In the genomic region with DNA sequence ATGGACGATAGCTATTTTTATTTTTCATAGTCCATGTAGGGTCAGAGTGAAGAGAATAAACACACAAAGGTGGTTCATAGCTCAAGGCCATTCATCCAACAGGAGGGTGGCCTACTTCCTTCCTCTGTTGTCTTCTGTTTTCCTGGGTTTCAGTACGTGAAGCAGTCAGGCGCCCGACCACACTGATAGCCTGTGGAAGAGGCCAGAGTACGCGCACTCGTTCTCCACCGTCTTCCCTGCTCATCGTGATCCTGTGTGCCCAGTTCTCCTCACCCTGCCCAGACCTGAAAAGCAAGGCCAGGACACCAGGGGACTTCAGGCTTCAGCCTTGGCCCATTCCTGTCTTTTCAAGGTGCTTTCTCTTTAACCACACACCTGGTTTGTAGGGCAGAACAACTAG, we compare ENCODE assay signal across 21 cellular contexts.
DNase-seq lines count a peak whose midpoint lies in the region; ATAC-seq, FAIRE-seq and TF ChIP-seq lines count a peak whose summit lies in the region.
"Had no signal": no experiment of that assay in that cellular context is flagged by ENCODE, and none has a peak within 500 bp of the region (broad histone marks: within the 10 kb centered on the region; RNA-seq: fewer than 3 reads in every experiment).

No MANE protein-coding gene starts in this region.

- no peaks in the 10 kb centered on the region for H3K27me3 ChIP-seq in HepG2 (ENCODE audit: control insufficient read depth in 1 of 2, insufficient read depth in 2 of 2, low read length in 2 of 2)
- H3K27me3 ChIP-seq in right lobe of liver: no peaks in the 10 kb centered on the region
- H3K27me3 ChIP-seq: BLaER1 treated with 17β-estradiol and CSF1 and Interleukin-3, amounts not matched to agents 10 nM and 100 nM had no signal

- H3K4me1 Mint-ChIP-seq in stimulated activated naive B cell treated with anti-CD40 and anti-IgM and Interleukin-4, amounts not matched to agents 10 μg/mL and 1 μg/mL and 100 μg/mL, for 72 hours: peaks cover 0 to 6% of the 10 kb centered on the region in 2 donors
- H3K4me1 Mint-ChIP-seq in immature natural killer cell: peaks cover 34 to 40% of the 10 kb centered on the region in 2 donors
- H3K4me1 Mint-ChIP-seq: B cell had no signal

- TF ChIP-seq POLR2A in HepG2 (IDR thresholded peaks at IDR 0.05; ENCODE audit: insufficient read depth in 1 of 2, low read depth in 2 of 2, low read length in 2 of 2) (no peak), right lobe of liver (IDR thresholded peaks at IDR 0.05) (no peak)

- H3K27ac ChIP-seq in HepG2 (ENCODE audit: extremely low read length, insufficient read depth, low read length): no peak overlapping the region
- no peak overlapping the region for H3K27ac ChIP-seq in right lobe of liver
- H3K27ac ChIP-seq: 22Rv1; A549; BLaER1 treated with 17β-estradiol and CSF1 and Interleukin-3, amounts not matched to agents 10 nM and 100 nM; C4-2B had no signal

- no TSS peak for BruUV-seq in HepG2 (replicated peaks; lab: Mats Ljungman, UMichigan)

- 46% methylated on average over 4 of the region's 9 CpGs for WGBS in HepG2 (ENCODE audit: low lambda C conversion rate)
- 73% methylated on average over 1 of the region's 9 CpGs for WGBS in right lobe of liver (ENCODE audit: insufficient coverage, low coverage, low lambda C conversion rate, missing lambda C conversion rate)

- H3K27me3 Mint-ChIP-seq in stimulated activated naive B cell treated with anti-CD40 and anti-IgM and Interleukin-4, amounts not matched to agents 10 μg/mL and 1 μg/mL and 100 μg/mL, for 72 hours: no peaks in the 10 kb centered on the region
- H3K27me3 Mint-ChIP-seq in immature natural killer cell (ENCODE audit: low read depth in 3 of 3): peaks cover 0 to 4% (median 0%) of the 10 kb centered on the region in 3 donors
- H3K27me3 Mint-ChIP-seq: B cell; CD4-positive, alpha-beta T cell had no signal

- FAIRE-seq in HepG2 (lab: Jason Lieb, UNC): no peak
- FAIRE-seq: A549, D721Med, G401.6, GM12891, GM19239 had no signal

- H3K36me3 Mint-ChIP-seq in stimulated activated naive B cell treated with anti-CD40 and anti-IgM and Interleukin-4, amounts not matched to agents 10 μg/mL and 1 μg/mL and 100 μg/mL, for 72 hours: peaks cover 6 to 14% of the 10 kb centered on the region in 2 donors
- H3K36me3 Mint-ChIP-seq in immature natural killer cell: peaks cover 0 to 23% (median 5%) of the 10 kb centered on the region in 3 donors

- H3K79me2 ChIP-seq in HepG2 (ENCODE audit: insufficient read depth, low read length): no peaks in the 10 kb centered on the region

- H4K20me1 ChIP-seq in HepG2 (ENCODE audit: insufficient read depth, low read length): no peaks in the 10 kb centered on the region
- H4K20me1 ChIP-seq: BLaER1 treated with 17β-estradiol and CSF1 and Interleukin-3, amounts not matched to agents 10 nM and 100 nM had no signal

- no peak overlapping the region for H2AFZ ChIP-seq in HepG2 (ENCODE audit: low read length)

- TF ChIP-seq EP300 in HepG2 (IDR thresholded peaks at IDR 0.05; ENCODE audit: low read depth in 2 of 2, low read length in 2 of 2): no peak
- TF ChIP-seq EP300 in HepG2 (CRISPR knock-in tag; IDR thresholded peaks at IDR 0.05; ENCODE audit: borderline replicate concordance): no peak

- TF ChIP-seq CTCF in HepG2 (CRISPR knock-in tag; IDR thresholded peaks at IDR 0.05) (no peak), right lobe of liver (IDR thresholded peaks at IDR 0.05) (no peak)

- no peaks in the 10 kb centered on the region for H3K9me3 ChIP-seq in HepG2 (ENCODE audit: low read length)
- no peaks in the 10 kb centered on the region for H3K9me3 ChIP-seq in right lobe of liver
- H3K9me3 ChIP-seq: A549, Caco-2 had no signal

- H3K9ac ChIP-seq in HepG2 (ENCODE audit: insufficient read depth, low read depth, low read length): no peak overlapping the region
- H3K9ac ChIP-seq: BLaER1 treated with 17β-estradiol and CSF1 and Interleukin-3, amounts not matched to agents 10 nM and 100 nM had no signal

- peak overlapping the region; percentile 13; the same call in 1 of the 2 replicates for H3K4me2 ChIP-seq in HepG2 (ENCODE audit: low read depth, low read length)
- H3K4me2 ChIP-seq: A549; BLaER1 treated with 17β-estradiol and CSF1 and Interleukin-3, amounts not matched to agents 10 nM and 100 nM had no signal

- CTCF ChIA-PET in HepG2 (lab: Yijun Ruan, JAX; ENCODE audit: low intra/inter-chr PET ratio, low total read pairs): no interaction called here

- intact Hi-C loops in HepG2 (cut with micrococcal nuclease; ENCODE audit: unreplicated experiment) (no loop called here), right lobe of liver (cut with DNase I) (no loop called here)

- peaks cover 13% of the 10 kb centered on the region; the same call in 1 of the 2 replicates for H3K4me1 ChIP-seq in HepG2 (ENCODE audit: insufficient read depth, low read length)
- H3K4me1 ChIP-seq in right lobe of liver: peaks cover 0 to 6% (median 0%) of the 10 kb centered on the region in 4 donors
- H3K4me1 ChIP-seq: A549; BLaER1 treated with 17β-estradiol and CSF1 and Interleukin-3, amounts not matched to agents 10 nM and 100 nM; Caco-2 had no signal

- H3K27ac Mint-ChIP-seq in stimulated activated naive B cell treated with anti-CD40 and anti-IgM and Interleukin-4, amounts not matched to agents 10 μg/mL and 1 μg/mL and 100 μg/mL, for 72 hours: peak overlapping the region; percentile 26
- no peak overlapping the region for H3K27ac Mint-ChIP-seq in immature natural killer cell
- H3K27ac Mint-ChIP-seq: B cell; CD8-positive, alpha-beta T cell had no signal

- no peak overlapping the region for H3K4me3 Mint-ChIP-seq in stimulated activated naive B cell treated with anti-CD40 and anti-IgM and Interleukin-4, amounts not matched to agents 10 μg/mL and 1 μg/mL and 100 μg/mL, for 72 hours
- no peak overlapping the region for H3K4me3 Mint-ChIP-seq in immature natural killer cell
- H3K4me3 Mint-ChIP-seq: B cell; CD4-positive, alpha-beta T cell; CD8-positive, alpha-beta T cell had no signal

- H3K4me3 ChIP-seq in HepG2 (replicated peaks in 1 of 3; ENCODE audit: insufficient read depth in 1 of 3, low read depth in 2 of 3, low read length in 3 of 3): peak overlapping the region in 1 of 3 experiments; percentile 5; a peak in 1 of 6 replicates
- H3K4me3 ChIP-seq in right lobe of liver: no peak overlapping the region
- H3K4me3 ChIP-seq: A549; BLaER1 treated with 17β-estradiol and CSF1 and Interleukin-3, amounts not matched to agents 10 nM and 100 nM had no signal

- no peak for TF ChIP-seq RAD21 in HepG2 (CRISPR knock-in tag; IDR thresholded peaks at IDR 0.05)

- no peaks in the 10 kb centered on the region for H3K36me3 ChIP-seq in HepG2 (replicated peaks in 1 of 2; ENCODE audit: control insufficient read depth in 1 of 2, insufficient read depth in 2 of 2, low read length in 2 of 2)
- H3K36me3 ChIP-seq in right lobe of liver: no peaks in the 10 kb centered on the region
- H3K36me3 ChIP-seq: BLaER1 treated with 17β-estradiol and CSF1 and Interleukin-3, amounts not matched to agents 10 nM and 100 nM had no signal

- peaks cover 17 to 27% of the 10 kb centered on the region in 2 donors for H3K9me3 Mint-ChIP-seq in stimulated activated naive B cell treated with anti-CD40 and anti-IgM and Interleukin-4, amounts not matched to agents 10 μg/mL and 1 μg/mL and 100 μg/mL, for 72 hours
- H3K9me3 Mint-ChIP-seq in immature natural killer cell: peaks cover 0 to 14% (median 6%) of the 10 kb centered on the region in 6 donors

- POLR2A ChIA-PET in HepG2 (lab: Yijun Ruan, JAX): no interaction called here

- in situ Hi-C loops in HepG2 (cut with HindIII; ENCODE audit: extremely low pct_ligation_motif_present, low pct_unique_long_range_greater_than_20kb): no loop called here

- ATAC-seq in HepG2 (peak; percentile 71), right lobe of liver (no peak), HG03045 (IDR thresholded peaks at IDR 0.05; ENCODE audit: unreplicated experiment) (no peak)
- ATAC-seq in stimulated activated naive B cell treated with anti-CD40 and anti-IgM and Interleukin-4, amounts not matched to agents 10 μg/mL and 1 μg/mL and 100 μg/mL, for 72 hours (replicated peaks): no peak
- ATAC-seq: A549; CD8-positive, alpha-beta T cell had no signal

- DNase-seq in HepG2 (ENCODE audit: low spot score): no peak
- DNase-seq in right lobe of liver: no peak
- no peak for DNase-seq in stimulated activated naive B cell treated with anti-CD40 and anti-IgM and Interleukin-4, amounts not matched to agents 10 μg/mL and 1 μg/mL and 100 μg/mL, for 72 hours
- DNase-seq in immature natural killer cell: no peak
- DNase-seq: AML-193; Caco-2; Calu3; CD4-positive, alpha-beta T cell; CD8-positive, alpha-beta T cell; DMS79 treated with DMSO at 0.1 percent for 48 hours; GF-D8 had no signal

TF ChIP-seq in HepG2, 621 proteins besides CTCF, POLR2A, EP300 and RAD21 (continues in another document):
- TF ChIP-seq ZBTB38 (CRISPR knock-in tag; IDR thresholded peaks at IDR 0.05) (0 out of 2 replicates have a peak, but pooled peaks have one; percentile 26), REPIN1 (CRISPR knock-in tag; IDR thresholded peaks at IDR 0.05; ENCODE audit: borderline replicate concordance, low read depth) (no peak), ZNF143 (CRISPR knock-in tag; IDR thresholded peaks at IDR 0.05) (no peak), ARID2 (CRISPR knock-in tag; IDR thresholded peaks at IDR 0.05; ENCODE audit: borderline replicate concordance) (no peak)
